ENCODE assay signal across 27 cellular contexts in genomic region chr7:9210114-9210513, GRCh38.
"Had no signal": no experiment of that assay in that cellular context is flagged by ENCODE, and none has a peak within 500 bp of the region (broad histone marks: within the 10 kb centered on the region; RNA-seq: fewer than 3 reads in every experiment).

No MANE protein-coding gene starts in this region.

- H3K4me3 ChIP-seq: stomach, suprapubic skin, testis, thoracic aorta, thyroid gland, tibial artery, tibial nerve, transverse colon, upper lobe of left lung, upper lobe of right lung, uterus, vagina had no signal

- H3K9me3 ChIP-seq: stomach, suprapubic skin, testis, thoracic aorta, thyroid gland, tibial artery, tibial nerve, transverse colon, upper lobe of left lung, upper lobe of right lung, uterus, vagina had no signal

- FAIRE-seq: urothelium cell line had no signal

- H3K4me1 ChIP-seq: stomach, suprapubic skin, testis, thyroid gland, tibial artery, tibial nerve, transverse colon, upper lobe of left lung, upper lobe of right lung, uterus, vagina had no signal

- H3K27ac ChIP-seq: stomach, suprapubic skin, testis, thoracic aorta, thyroid gland, tibial artery, tibial nerve, transverse colon, upper lobe of left lung, upper lobe of right lung, uterus, vagina had no signal

- DNase-seq: stimulated activated CD4-positive, alpha-beta T cell treated with anti-CD3 and anti-CD28 coated beads, Interleukin-2, amount 100 ng/mL, for 48 hours; stimulated activated CD4-positive, alpha-beta T cell treated with anti-CD3 and anti-CD28 coated beads, Interleukin-4, amount 100 ng/mL, for 1 hour; stimulated activated CD4-positive, alpha-beta T cell treated with anti-CD3 and anti-CD28 coated beads, Interleukin-4, amount 100 ng/mL, for 24 hours; stimulated activated CD4-positive, alpha-beta T cell treated with anti-CD3 and anti-CD28 coated beads, Interleukin-4, amount 100 ng/mL, for 4 hours; stimulated activated CD8-positive, alpha-beta memory T cell treated with anti-CD3 and anti-CD28 coated beads, Interleukin-4, amount 100 ng/mL, for 48 hours; stimulated activated naive B cell treated with anti-CD40 and anti-IgM and Interleukin-4, amounts not matched to agents 10 μg/mL and 1 μg/mL and 100 μg/mL, for 72 hours; stimulated activated naive CD4-positive, alpha-beta T cell; stimulated activated naive CD4-positive, alpha-beta T cell treated with Interleukin-2 at 50 U/mL for 16 hours; stimulated activated naive CD8-positive, alpha-beta T cell treated with anti-CD3 and anti-CD28 coated beads, Interleukin-15, amount 100 ng/mL, for 72 hours; stimulated activated naive CD8-positive, alpha-beta T cell treated with anti-CD3 and anti-CD28 coated beads, Interleukin-15, Interleukin-2, amounts not matched to agents 100 U/mL and 50 U/mL, for 24 hours; stomach; substantia nigra; testis; thyroid gland; tibial artery; transverse colon; trophoblast cell; upper lobe of left lung; upper lobe of right lung; uterus had no signal

- H3K36me3 ChIP-seq: stomach, suprapubic skin, thoracic aorta, thyroid gland, tibial artery, tibial nerve, transverse colon, upper lobe of left lung, upper lobe of right lung, vagina had no signal

- H3K27me3 ChIP-seq: stomach, suprapubic skin, testis, thyroid gland, tibial artery, tibial nerve, transverse colon, upper lobe of left lung, upper lobe of right lung, uterus, vagina had no signal

- ATAC-seq: stimulated activated effector memory CD8-positive, alpha-beta T cell treated with anti-CD3 and anti-CD28 coated beads, Interleukin-12 subunit alpha, Interleukin-12 subunit beta, amount 100 ng/mL, for 72 hours; stimulated activated memory B cell treated with anti-CD40 and anti-IgM and Interleukin-4, amounts not matched to agents 10 μg/mL and 1 μg/mL and 100 μg/mL, for 72 hours; stimulated activated naive B cell treated with anti-CD40 and anti-IgM and Interleukin-4, amounts not matched to agents 10 μg/mL and 1 μg/mL and 100 μg/mL, for 72 hours; stimulated activated naive CD8-positive, alpha-beta T cell treated with anti-CD3 and anti-CD28 coated beads, Interleukin-15, amount 100 ng/mL, for 72 hours; stimulated activated naive CD8-positive, alpha-beta T cell treated with anti-CD3 and anti-CD28 coated beads, Interleukin-15, Interleukin-2, amounts not matched to agents 100 U/mL and 50 U/mL, for 24 hours; upper lobe of right lung had no signal
